1 cellular context compared by ENCODE assay signal in genomic region chr1:12604114-12604874, GRCh38.
A peak's percentile ranks its signal among the peaks of the same experiment; 100 is the strongest.
TF ChIP-seq lines count a peak whose summit lies in the region.

No MANE protein-coding gene starts in this region.

TF ChIP-seq in K562, 482 proteins besides CTCF, POLR2A, EP300 and RAD21 (continued from another document and continues in another):
- TF ChIP-seq RREB1 (CRISPR knock-in tag; IDR thresholded peaks at IDR 0.05) (peak; percentile 75; the same call in 1 of the 2 replicates), E2F1 (CRISPR knock-in tag; IDR thresholded peaks at IDR 0.05) (0 out of 2 replicates have a peak, but pooled peaks have one; percentile 47), SMC3 (conservative IDR thresholded peaks at IDR 0.05; ENCODE audit: insufficient read depth, low read depth, low read length) (0 out of 2 replicates have a peak, but pooled peaks have one; percentile 18), TBL1XR1 (IDR thresholded peaks at IDR 0.05; ENCODE audit: low read length in 2 of 2) (peak; percentile 97 to 99), FOXM1 (IDR thresholded peaks at IDR 0.05; ENCODE audit: low read depth) (peak; percentile 72), FOXM1 (CRISPR knock-in tag; IDR thresholded peaks at IDR 0.05; ENCODE audit: low read depth) (no peak), HDGF (IDR thresholded peaks at IDR 0.05) (no peak), ZFX (CRISPR knock-in tag; IDR thresholded peaks at IDR 0.05) (peak; percentile 76), VEZF1 (CRISPR knock-in tag; IDR thresholded peaks at IDR 0.05) (peak; percentile 68), ETS1 (conservative IDR thresholded peaks at IDR 0.05; ENCODE audit: control insufficient read depth, low read depth, low read length) (peak; percentile 95), MEF2D (tag; conservative IDR thresholded peaks at IDR 0.05; ENCODE audit: low read depth) (peak; percentile 85), ZNF583 (CRISPR knock-in tag; IDR thresholded peaks at IDR 0.05) (peak; percentile 54), ZNF24 (IDR thresholded peaks at IDR 0.05) (peak; percentile 88), STAT5A (IDR thresholded peaks at IDR 0.05; ENCODE audit: borderline replicate concordance, low read length) (peak; percentile 92), MXI1 (IDR thresholded peaks at IDR 0.05; ENCODE audit: low read depth, low read length) (0 out of 2 replicates have a peak, but pooled peaks have one; percentile 53), ESRRB (CRISPR knock-in tag; IDR thresholded peaks at IDR 0.05; ENCODE audit: borderline replicate concordance) (no peak), PML (IDR thresholded peaks at IDR 0.05; ENCODE audit: low read length) (peak; percentile 89), CEBPB (tag; IDR thresholded peaks at IDR 0.05) (peak; percentile 94), POLR2AphosphoS5 (IDR thresholded peaks at IDR 0.05; ENCODE audit: control insufficient read depth, insufficient read depth, low read depth, low read length) (peak; percentile 96), FOXK2 (conservative IDR thresholded peaks at IDR 0.05 in 1 of 2, IDR thresholded peaks at IDR 0.05 in 1 of 2; ENCODE audit: low read depth in 2 of 2) (peak; percentile 91), SMARCB1 (IDR thresholded peaks at IDR 0.05; ENCODE audit: insufficient read length, low read depth) (peak; percentile 14), FOXJ2 (tag; IDR thresholded peaks at IDR 0.05) (0 out of 2 replicates have a peak, but pooled peaks have one; percentile 52), CCAR2 (IDR thresholded peaks at IDR 0.05; ENCODE audit: low read depth, low read length) (no peak), EGR1 (conservative IDR thresholded peaks at IDR 0.05) (0 out of 2 replicates have a peak, but pooled peaks have one; percentile 27), SLC30A9 (CRISPR knock-in tag; IDR thresholded peaks at IDR 0.05) (no peak), CEBPG (CRISPR knock-in tag; IDR thresholded peaks at IDR 0.05) (peak; percentile 77; the same call in 1 of the 2 replicates), CEBPG (tag; conservative IDR thresholded peaks at IDR 0.05 in 1 of 2, IDR thresholded peaks at IDR 0.05 in 1 of 2) (peak; percentile 80 to 84), ZNF121 (CRISPR knock-in tag; conservative IDR thresholded peaks at IDR 0.05) (no peak), GMEB1 (CRISPR knock-in tag; IDR thresholded peaks at IDR 0.05) (no peak), MAZ (CRISPR knock-in tag; conservative IDR thresholded peaks at IDR 0.05 in 1 of 2, IDR thresholded peaks at IDR 0.05 in 1 of 2) (peak; percentile 58 to 67), RERE (CRISPR knock-in tag; IDR thresholded peaks at IDR 0.05; ENCODE audit: borderline replicate concordance) (no peak), ZBTB7A (IDR thresholded peaks at IDR 0.05; ENCODE audit: borderline replicate concordance, control insufficient read depth, low read depth, low read length) (peak; percentile 36; the same call in 1 of the 2 replicates), PKNOX1 (IDR thresholded peaks at IDR 0.05) (peak; percentile 97), POLR2H (tag; IDR thresholded peaks at IDR 0.05; ENCODE audit: low read depth) (no peak), ZNF217 (CRISPR knock-in tag; IDR thresholded peaks at IDR 0.05) (no peak), CTCFL (IDR thresholded peaks at IDR 0.05; ENCODE audit: borderline replicate concordance, insufficient read depth, low read depth, low read length, poor library complexity, severe bottlenecking) (no peak), LEF1 (IDR thresholded peaks at IDR 0.05) (peak; percentile 96), CXXC5 (CRISPR knock-in tag; IDR thresholded peaks at IDR 0.05) (peak; percentile 80), ZSCAN29 (IDR thresholded peaks at IDR 0.05) (no peak), CBX3 (IDR thresholded peaks at IDR 0.05; ENCODE audit: borderline replicate concordance in 1 of 2, low read length in 2 of 2) (peak in 1 of 2 experiments; percentile 83; a peak in 1 of 3 replicates), ZNF79 (CRISPR knock-in tag; IDR thresholded peaks at IDR 0.05; ENCODE audit: low read depth) (no peak), ZKSCAN8 (CRISPR knock-in tag; IDR thresholded peaks at IDR 0.05) (peak; percentile 85), ZBTB1 (CRISPR knock-in tag; IDR thresholded peaks at IDR 0.05; ENCODE audit: borderline replicate concordance, low read depth) (no peak), KDM2B (CRISPR knock-in tag; IDR thresholded peaks at IDR 0.05) (no peak)
